16 cellular contexts compared by ENCODE assay signal in genomic region chr9:129182122-129182521, GRCh38.
"Had no signal": no experiment of that assay in that cellular context is flagged by ENCODE, and none has a peak within 500 bp of the region (broad histone marks: within the 10 kb centered on the region; RNA-seq: fewer than 3 reads in every experiment).

No MANE protein-coding gene starts in this region.

- H3K4me3 ChIP-seq: gastroesophageal sphincter, heart right ventricle, tibial artery, vagina had no signal

- H3K4me3 Mint-ChIP-seq: activated CD4-positive, alpha-beta T cell treated with anti-CD3 and anti-CD28 coated beads, Interleukin-2, amount 10 ng/mL, durations not matched to agents 7 days and 5 days; activated T-helper 1 cell treated with anti-CD3 and anti-CD28 coated beads, Interleukin-12 subunit alpha, Interleukin-12 subunit beta, Interleukin-2, Interleukin-4 antibody, amounts not matched to agents 30 ng/mL and 10 ng/mL and 1 ng/mL, durations not matched to agents 14 hours and 24 hours and 36 hours; naive thymus-derived CD4-positive, alpha-beta T cell; T-helper 2 cell treated with Interferon-gamma antibody and Interleukin-4, amounts not matched to agents 5 μg/mL and 100 μg/mL, for 36 hours had no signal

- H3K27ac Mint-ChIP-seq: activated CD4-positive, alpha-beta T cell treated with anti-CD3 and anti-CD28 coated beads, Interleukin-2, amount 10 ng/mL, durations not matched to agents 7 days and 5 days; activated T-helper 1 cell treated with anti-CD3 and anti-CD28 coated beads, Interleukin-12 subunit alpha, Interleukin-12 subunit beta, Interleukin-2, Interleukin-4 antibody, amounts not matched to agents 30 ng/mL and 10 ng/mL and 1 ng/mL, durations not matched to agents 14 hours and 24 hours and 36 hours; stimulated activated naive B cell treated with anti-CD40 and anti-IgM and Interleukin-4, amounts not matched to agents 10 μg/mL and 1 μg/mL and 100 μg/mL, for 72 hours; T-helper 2 cell treated with Interferon-gamma antibody and Interleukin-4, amounts not matched to agents 5 μg/mL and 100 μg/mL, for 36 hours had no signal

- H3K27ac ChIP-seq: gastroesophageal sphincter, heart right ventricle, tibial artery, vagina had no signal

- H3K27me3 ChIP-seq: gastroesophageal sphincter, heart right ventricle, tibial artery, vagina had no signal

- DNase-seq: activated CD4-positive, alpha-beta T cell treated with anti-CD3 and anti-CD28 coated beads, Interleukin-2, amount 10 ng/mL, durations not matched to agents 7 days and 5 days; anterior cingulate cortex; midbrain; naive thymus-derived CD4-positive, alpha-beta T cell; posterior cingulate gyrus; stimulated activated CD4-positive, alpha-beta T cell treated with anti-CD3 and anti-CD28 coated beads, Interleukin-15, amount 100 ng/mL, for 24 hours; stimulated activated CD4-positive, alpha-beta T cell treated with anti-CD3 and anti-CD28 coated beads, Interleukin-4, amount 100 ng/mL, for 1 hour; stimulated activated naive B cell treated with anti-CD40 and anti-IgM and Interleukin-4, amounts not matched to agents 10 μg/mL and 1 μg/mL and 100 μg/mL, for 72 hours; tibial artery had no signal

- H3K27me3 Mint-ChIP-seq: naive thymus-derived CD4-positive, alpha-beta T cell had no signal

- H3K9me3 ChIP-seq: gastroesophageal sphincter, tibial artery, vagina had no signal

- FAIRE-seq: bronchial epithelial cell, islet of Langerhans had no signal

- H3K36me3 Mint-ChIP-seq: naive thymus-derived CD4-positive, alpha-beta T cell; stimulated activated naive B cell treated with anti-CD40 and anti-IgM and Interleukin-4, amounts not matched to agents 10 μg/mL and 1 μg/mL and 100 μg/mL, for 72 hours had no signal

- H3K36me3 ChIP-seq: gastroesophageal sphincter, heart right ventricle, tibial artery, vagina had no signal

- ATAC-seq: gastroesophageal sphincter; heart right ventricle; naive thymus-derived CD4-positive, alpha-beta T cell; stimulated activated naive B cell treated with anti-CD40 and anti-IgM and Interleukin-4, amounts not matched to agents 10 μg/mL and 1 μg/mL and 100 μg/mL, for 72 hours had no signal

- H3K9me3 Mint-ChIP-seq: activated CD4-positive, alpha-beta T cell treated with anti-CD3 and anti-CD28 coated beads, Interleukin-2, amount 10 ng/mL, durations not matched to agents 7 days and 5 days; activated T-helper 1 cell treated with anti-CD3 and anti-CD28 coated beads, Interleukin-12 subunit alpha, Interleukin-12 subunit beta, Interleukin-2, Interleukin-4 antibody, amounts not matched to agents 30 ng/mL and 10 ng/mL and 1 ng/mL, durations not matched to agents 14 hours and 24 hours and 36 hours; stimulated activated naive B cell treated with anti-CD40 and anti-IgM and Interleukin-4, amounts not matched to agents 10 μg/mL and 1 μg/mL and 100 μg/mL, for 72 hours; T-helper 2 cell treated with Interferon-gamma antibody and Interleukin-4, amounts not matched to agents 5 μg/mL and 100 μg/mL, for 36 hours had no signal
